8 cellular contexts compared by ENCODE assay signal in the genomic region with DNA sequence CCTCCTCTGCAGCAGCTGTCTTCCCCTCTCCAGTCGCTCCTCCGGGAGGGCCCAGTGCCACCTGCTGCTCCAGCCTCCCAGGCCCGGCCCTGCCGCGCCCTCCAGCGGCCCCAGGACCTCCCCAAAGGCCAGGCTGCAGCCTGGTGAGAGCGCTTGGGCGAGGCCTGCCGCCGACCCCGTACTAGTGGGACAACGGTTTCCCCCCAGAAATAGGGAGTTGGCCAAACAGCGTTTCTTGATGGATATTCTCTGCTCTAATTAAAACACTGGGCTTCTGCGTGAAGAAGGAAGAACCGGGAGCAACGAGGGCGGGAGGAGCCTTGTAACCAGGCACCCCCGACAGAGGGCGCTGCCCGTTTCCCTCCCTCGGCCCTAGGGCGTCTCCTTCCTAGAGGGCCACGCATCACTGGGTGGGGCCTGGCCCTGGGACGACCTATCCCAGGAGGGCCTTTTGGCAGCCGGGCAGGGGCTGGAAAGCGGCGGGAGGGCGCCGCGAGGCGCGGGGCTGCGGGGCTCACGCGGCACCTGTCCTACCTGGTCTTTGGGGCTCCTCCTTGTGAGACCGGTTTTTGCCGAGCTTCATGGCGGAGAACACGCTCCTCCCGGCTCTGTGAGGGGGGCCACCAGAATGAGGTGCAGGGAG. TPM values are rescaled to one million over a fixed set of nuclear protein-coding genes. Genes with fewer than 3 reads are reported as not detected.
DNase-seq lines count a peak whose midpoint lies in the region; ATAC-seq and TF ChIP-seq lines count a peak whose summit lies in the region.

No MANE protein-coding gene starts in this region.

- H3K9me3 Mint-ChIP-seq in CD8-positive, alpha-beta T cell = no peaks in the 10 kb centered on the region

- ATAC-seq in CD8-positive, alpha-beta T cell = peak; percentile 98
- no peak for ATAC-seq in GM21381 (IDR thresholded peaks at IDR 0.05; ENCODE audit: unreplicated experiment)

- POLR2A ChIA-PET in CD8-positive, alpha-beta T cell (lab: Charles Lee) = no interaction called here

- no peak overlapping the region for H3K27ac ChIP-seq in CD8-positive, alpha-beta T cell (ENCODE audit: low read depth, low read length)
- H3K27ac ChIP-seq in WERI-Rb-1 (peak overlapping the region; percentile 93), mammary epithelial cell (ENCODE audit: insufficient read depth, low read depth, low read length) (no peak overlapping the region)

- dilution Hi-C loops in mammary epithelial cell (cut with HindIII; ENCODE audit: low sequenced_read_pairs) = no loop called here

- CTCF ChIA-PET in CD8-positive, alpha-beta T cell (lab: Charles Lee) = interaction anchor here (0.6 to 7.9 kb wide), 12 partner anchors 8 to 244 kb away, joined by 3 to 51 read pairs (median 4); no protein-coding TSS in a partner anchor
- CTCF ChIA-PET in mammary epithelial cell (lab: Charles Lee; ENCODE audit: low non-redundant PET) = interaction anchor here (0.7 to 1.1 kb wide), 3 partner anchors 18 to 200 kb away, joined by 5 to 7 read pairs (median 5); no protein-coding TSS in a partner anchor

- H3K36me3 ChIP-seq in CD8-positive, alpha-beta T cell (ENCODE audit: insufficient read depth, low read length) = no peaks in the 10 kb centered on the region
- H3K36me3 ChIP-seq in HAP-1 (replicated peaks) (no peaks in the 10 kb centered on the region), WERI-Rb-1 (no peaks in the 10 kb centered on the region), mammary epithelial cell (ENCODE audit: insufficient read depth, low read length) (no peaks in the 10 kb centered on the region)

- intact Hi-C loops in CD8-positive, alpha-beta T cell (cut with DNase I, micrococcal nuclease) = loop anchor here (1.0 to 10.0 kb wide), 3 partner anchors 74 to 241 kb away; no protein-coding TSS in a partner anchor
- intact Hi-C loops in mammary epithelial cell (cut with micrococcal nuclease) = loop anchor here (1.0 kb wide), 1 partner anchor 75 kb away; no protein-coding TSS in a partner anchor

- H3K4me1 ChIP-seq in CD8-positive, alpha-beta T cell (ENCODE audit: insufficient read depth, low read length) = peaks cover 9% of the 10 kb centered on the region
- H3K4me1 ChIP-seq in HAP-1 = peaks cover 12% of the 10 kb centered on the region
- peaks cover 4% of the 10 kb centered on the region for H3K4me1 ChIP-seq in mammary epithelial cell (ENCODE audit: insufficient read depth, low read length)

- peak overlapping the region; percentile 78 for H3K4me3 Mint-ChIP-seq in CD8-positive, alpha-beta T cell

- H3K27ac Mint-ChIP-seq in CD8-positive, alpha-beta T cell = no peak overlapping the region

- H3K4me3 ChIP-seq in CD8-positive, alpha-beta T cell (ENCODE audit: low read depth, low read length) = peak overlapping the region; percentile 81
- H3K4me3 ChIP-seq in HAP-1 (peak overlapping the region; percentile 22), WERI-Rb-1 (ENCODE audit: low read depth, low read length) (peak overlapping the region; percentile 44), mammary epithelial cell (replicated peaks in 1 of 3; ENCODE audit: insufficient read depth in 1 of 3, low read depth in 2 of 3, low read length in 3 of 3) (peak overlapping the region in 1 of 3 experiments; percentile 24)

- in situ Hi-C loops in HAP-1 (cut with MboI; ENCODE audit: low sequenced_read_pairs) (no loop called here), mammary epithelial cell (cut with MboI; ENCODE audit: low sequenced_read_pairs in 2 of 2) (no loop called here)

- H3K4me2 ChIP-seq in mammary epithelial cell (ENCODE audit: insufficient read depth, low read depth, low read length) = peak overlapping the region; percentile 86

- WGBS in mammary epithelial cell (ENCODE audit: low coverage, missing lambda C conversion rate) = 16% methylated on average over 10 of the region's 40 CpGs

- no peaks in the 10 kb centered on the region for H3K9me3 ChIP-seq in CD8-positive, alpha-beta T cell (ENCODE audit: low read length)
- H3K9me3 ChIP-seq in HAP-1 = no peaks in the 10 kb centered on the region
- no peaks in the 10 kb centered on the region for H3K9me3 ChIP-seq in WERI-Rb-1 (ENCODE audit: severe bottlenecking)
- H3K9me3 ChIP-seq in mammary epithelial cell (replicated peaks; ENCODE audit: insufficient read depth, low read length) = no peaks in the 10 kb centered on the region

- no peaks in the 10 kb centered on the region for H3K27me3 ChIP-seq in CD8-positive, alpha-beta T cell (ENCODE audit: insufficient read depth, low read length)
- H3K27me3 ChIP-seq in HAP-1 (ENCODE audit: low read depth) (no peaks in the 10 kb centered on the region), WERI-Rb-1 (ENCODE audit: insufficient read depth, low read depth, severe bottlenecking) (no peaks in the 10 kb centered on the region), mammary epithelial cell (ENCODE audit: insufficient read depth, low read length) (peaks cover 2% of the 10 kb centered on the region)

- peak; percentile 57 to 83 (median 75) for DNase-seq in CD8-positive, alpha-beta T cell
- DNase-seq in HAP-1 (ENCODE audit: low spot score in 2 of 2) (peak; percentile 80 to 95), NCI-H2107 (lab: John Stamatoyannopoulos, UW) (peak; percentile 75), WERI-Rb-1 (peak; percentile 96), mammary epithelial cell (peak; percentile 44), inferior parietal cortex (ENCODE audit: extremely low spot score) (peak; percentile 73)
- DNase-seq in stimulated activated CD4-positive, alpha-beta T cell treated with anti-CD3 and anti-CD28 coated beads, Interleukin-12 subunit alpha, Interleukin-12 subunit beta, amount 100 ng/mL, for 24 hours (ENCODE audit: low read depth in 2 of 2) = peak; percentile 72 to 89

- TF ChIP-seq CTCF in CD8-positive, alpha-beta T cell (IDR thresholded peaks at IDR 0.05) = peak; percentile 80
- TF ChIP-seq CTCF in WERI-Rb-1 (IDR thresholded peaks at IDR 0.05; ENCODE audit: low read depth, low read length) (peak; percentile 93), mammary epithelial cell (conservative IDR thresholded peaks at IDR 0.05 in 1 of 2, IDR thresholded peaks at IDR 0.05 in 1 of 2; ENCODE audit: extremely low read depth in 1 of 2, insufficient read depth in 1 of 2, low read depth in 1 of 2, low read length in 2 of 2) (peak; percentile 78 to 90)

- no peak overlapping the region for H3K9ac ChIP-seq in mammary epithelial cell (ENCODE audit: insufficient read depth, low read length)

- H3K27me3 Mint-ChIP-seq in CD8-positive, alpha-beta T cell (ENCODE audit: low read depth) = no peaks in the 10 kb centered on the region

- H3K79me2 ChIP-seq in mammary epithelial cell (ENCODE audit: insufficient read depth, low read length) = no peaks in the 10 kb centered on the region

- H3K36me3 Mint-ChIP-seq in CD8-positive, alpha-beta T cell = no peaks in the 10 kb centered on the region

- H3K4me1 Mint-ChIP-seq in CD8-positive, alpha-beta T cell (ENCODE audit: low read depth) = peaks cover 6% of the 10 kb centered on the region

- BruUV-seq in mammary epithelial cell (replicated peaks; lab: Mats Ljungman, UMichigan) = no TSS peak

- H2AFZ ChIP-seq in mammary epithelial cell (ENCODE audit: low read depth, low read length) = peak overlapping the region; percentile 81

- no peaks in the 10 kb centered on the region for H4K20me1 ChIP-seq in mammary epithelial cell (ENCODE audit: insufficient read depth, low read length)

RNA-seq across cellular contexts. Expression of a gene that starts 25.4 kb away (rescaled TPM):
- total RNA-seq in CD8-positive, alpha-beta T cell = under 1 TPM; 0.41 to 0.47 TPM
- not detected for total RNA-seq in mammary epithelial cell
- not detected for polyA plus RNA-seq in mammary epithelial cell
- polyA minus RNA-seq in mammary epithelial cell = not detected

Comparison
In these comparisons a context has a peak if more than half of its experiments do, and no peak if none do; other contexts are left out.
1. DNase-seq: peak in every context shown above with its lines; median percentile 96 in WERI-Rb-1; 88 in HAP-1; 80 in stimulated activated CD4-positive, alpha-beta T cell treated with anti-CD3 and anti-CD28 coated beads, Interleukin-12 subunit alpha, Interleukin-12 subunit beta, amount 100 ng/mL, for 24 hours; 75 in CD8-positive, alpha-beta T cell; 75 in NCI-H2107; 73 in inferior parietal cortex; 44 in mammary epithelial cell.